Comparison of ENCODE assay signal across 1 cellular context in the genomic region with DNA sequence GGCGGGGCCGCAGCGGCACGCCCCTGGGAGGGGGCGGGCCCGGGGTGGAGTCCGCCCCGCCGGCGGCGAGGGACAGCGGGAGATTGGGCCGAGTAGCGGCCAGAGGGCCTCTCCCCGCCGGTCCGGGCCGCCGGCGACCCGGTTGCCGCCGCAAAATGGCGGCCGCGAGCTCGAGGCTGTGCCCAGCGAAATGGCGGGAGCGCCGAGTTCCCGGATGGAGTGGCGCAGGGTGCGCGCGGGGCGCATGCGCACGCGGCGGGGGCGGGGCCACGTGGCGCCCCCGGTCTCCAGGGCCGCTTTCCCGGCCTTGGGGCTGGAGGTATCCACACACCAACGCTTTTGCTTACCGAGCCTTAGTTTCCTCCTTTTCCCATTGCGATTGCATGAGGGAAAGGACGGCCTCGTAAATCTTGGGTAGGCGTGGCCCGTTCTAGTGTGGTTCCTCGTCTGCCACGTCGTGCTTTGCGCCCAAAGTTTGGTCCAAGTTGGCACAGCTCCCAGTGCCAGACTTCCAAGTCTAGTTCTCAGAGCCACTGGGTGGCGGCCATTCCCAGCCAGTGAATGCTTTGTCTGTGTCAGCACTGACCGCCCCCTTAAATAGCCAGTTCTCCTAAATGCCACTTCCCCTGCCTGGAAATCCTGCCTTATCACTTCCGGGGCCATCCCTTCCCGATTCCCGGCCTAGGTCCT.
TF ChIP-seq lines count a peak whose summit lies in the region.

No MANE protein-coding gene starts in this region.

TF ChIP-seq in K562, 482 proteins besides CTCF, POLR2A, EP300 and RAD21 (continued from another document and continues in another):
- TF ChIP-seq, protein P1, sequence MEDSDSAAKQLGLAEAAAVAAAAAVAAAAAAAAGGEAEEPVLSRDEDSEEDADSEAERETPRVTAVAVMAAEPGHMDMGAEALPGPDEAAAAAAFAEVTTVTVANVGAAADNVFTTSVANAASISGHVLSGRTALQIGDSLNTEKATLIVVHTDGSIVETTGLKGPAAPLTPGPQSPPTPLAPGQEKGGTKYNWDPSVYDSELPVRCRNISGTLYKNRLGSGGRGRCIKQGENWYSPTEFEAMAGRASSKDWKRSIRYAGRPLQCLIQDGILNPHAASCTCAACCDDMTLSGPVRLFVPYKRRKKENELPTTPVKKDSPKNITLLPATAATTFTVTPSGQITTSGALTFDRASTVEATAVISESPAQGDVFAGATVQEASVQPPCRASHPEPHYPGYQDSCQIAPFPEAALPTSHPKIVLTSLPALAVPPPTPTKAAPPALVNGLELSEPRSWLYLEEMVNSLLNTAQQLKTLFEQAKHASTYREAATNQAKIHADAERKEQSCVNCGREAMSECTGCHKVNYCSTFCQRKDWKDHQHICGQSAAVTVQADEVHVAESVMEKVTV (CRISPR knock-in tag; IDR thresholded peaks at IDR 0.05), result no peak
- no peak for TF ChIP-seq CBX3 (IDR thresholded peaks at IDR 0.05; ENCODE audit: borderline replicate concordance in 1 of 2, low read length in 2 of 2)
- no peak for TF ChIP-seq XRCC5 (IDR thresholded peaks at IDR 0.05; ENCODE audit: low read depth, low read length)
- peak; percentile 86 for TF ChIP-seq FIP1L1 (IDR thresholded peaks at IDR 0.05; ENCODE audit: low read depth, low read length, poor library complexity, severe bottlenecking)
- TF ChIP-seq DPF2 (IDR thresholded peaks at IDR 0.05), result 0 out of 2 replicates have a peak, but pooled peaks have one; percentile 18
- TF ChIP-seq ZNF23 (CRISPR knock-in tag; IDR thresholded peaks at IDR 0.05), result no peak
- TF ChIP-seq, protein P2, sequence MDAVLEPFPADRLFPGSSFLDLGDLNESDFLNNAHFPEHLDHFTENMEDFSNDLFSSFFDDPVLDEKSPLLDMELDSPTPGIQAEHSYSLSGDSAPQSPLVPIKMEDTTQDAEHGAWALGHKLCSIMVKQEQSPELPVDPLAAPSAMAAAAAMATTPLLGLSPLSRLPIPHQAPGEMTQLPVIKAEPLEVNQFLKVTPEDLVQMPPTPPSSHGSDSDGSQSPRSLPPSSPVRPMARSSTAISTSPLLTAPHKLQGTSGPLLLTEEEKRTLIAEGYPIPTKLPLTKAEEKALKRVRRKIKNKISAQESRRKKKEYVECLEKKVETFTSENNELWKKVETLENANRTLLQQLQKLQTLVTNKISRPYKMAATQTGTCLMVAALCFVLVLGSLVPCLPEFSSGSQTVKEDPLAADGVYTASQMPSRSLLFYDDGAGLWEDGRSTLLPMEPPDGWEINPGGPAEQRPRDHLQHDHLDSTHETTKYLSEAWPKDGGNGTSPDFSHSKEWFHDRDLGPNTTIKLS (IDR thresholded peaks at IDR 0.05; ENCODE audit: borderline replicate concordance, low read depth), result peak; percentile 83
- no peak for TF ChIP-seq CBX5 (IDR thresholded peaks at IDR 0.05; ENCODE audit: borderline replicate concordance, low read depth)
- no peak for TF ChIP-seq ZNF253 (CRISPR knock-in tag; conservative IDR thresholded peaks at IDR 0.05)
- peak; percentile 99 for TF ChIP-seq POLR2G (IDR thresholded peaks at IDR 0.05; ENCODE audit: low read depth, low read length)
- TF ChIP-seq JUND (IDR thresholded peaks at IDR 0.05; ENCODE audit: borderline replicate concordance, low read depth, low read length), result no peak
- TF ChIP-seq JUND (tag; IDR thresholded peaks at IDR 0.05; ENCODE audit: borderline replicate concordance, low read depth, low read length), result no peak
- TF ChIP-seq EHMT2 (IDR thresholded peaks at IDR 0.05), result no peak
- TF ChIP-seq TRIM24 (IDR thresholded peaks at IDR 0.05), result no peak
- TF ChIP-seq JUNB (CRISPR knock-in tag; conservative IDR thresholded peaks at IDR 0.05), result no peak
- TF ChIP-seq EGR1 (conservative IDR thresholded peaks at IDR 0.05), result peak; percentile 56; the same call in 1 of the 2 replicates
- TF ChIP-seq, protein P3, sequence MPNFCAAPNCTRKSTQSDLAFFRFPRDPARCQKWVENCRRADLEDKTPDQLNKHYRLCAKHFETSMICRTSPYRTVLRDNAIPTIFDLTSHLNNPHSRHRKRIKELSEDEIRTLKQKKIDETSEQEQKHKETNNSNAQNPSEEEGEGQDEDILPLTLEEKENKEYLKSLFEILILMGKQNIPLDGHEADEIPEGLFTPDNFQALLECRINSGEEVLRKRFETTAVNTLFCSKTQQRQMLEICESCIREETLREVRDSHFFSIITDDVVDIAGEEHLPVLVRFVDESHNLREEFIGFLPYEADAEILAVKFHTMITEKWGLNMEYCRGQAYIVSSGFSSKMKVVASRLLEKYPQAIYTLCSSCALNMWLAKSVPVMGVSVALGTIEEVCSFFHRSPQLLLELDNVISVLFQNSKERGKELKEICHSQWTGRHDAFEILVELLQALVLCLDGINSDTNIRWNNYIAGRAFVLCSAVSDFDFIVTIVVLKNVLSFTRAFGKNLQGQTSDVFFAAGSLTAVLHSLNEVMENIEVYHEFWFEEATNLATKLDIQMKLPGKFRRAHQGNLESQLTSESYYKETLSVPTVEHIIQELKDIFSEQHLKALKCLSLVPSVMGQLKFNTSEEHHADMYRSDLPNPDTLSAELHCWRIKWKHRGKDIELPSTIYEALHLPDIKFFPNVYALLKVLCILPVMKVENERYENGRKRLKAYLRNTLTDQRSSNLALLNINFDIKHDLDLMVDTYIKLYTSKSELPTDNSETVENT (CRISPR knock-in tag; IDR thresholded peaks at IDR 0.05), result no peak; the same call in 1 of the 2 replicates
- TF ChIP-seq, protein P4, sequence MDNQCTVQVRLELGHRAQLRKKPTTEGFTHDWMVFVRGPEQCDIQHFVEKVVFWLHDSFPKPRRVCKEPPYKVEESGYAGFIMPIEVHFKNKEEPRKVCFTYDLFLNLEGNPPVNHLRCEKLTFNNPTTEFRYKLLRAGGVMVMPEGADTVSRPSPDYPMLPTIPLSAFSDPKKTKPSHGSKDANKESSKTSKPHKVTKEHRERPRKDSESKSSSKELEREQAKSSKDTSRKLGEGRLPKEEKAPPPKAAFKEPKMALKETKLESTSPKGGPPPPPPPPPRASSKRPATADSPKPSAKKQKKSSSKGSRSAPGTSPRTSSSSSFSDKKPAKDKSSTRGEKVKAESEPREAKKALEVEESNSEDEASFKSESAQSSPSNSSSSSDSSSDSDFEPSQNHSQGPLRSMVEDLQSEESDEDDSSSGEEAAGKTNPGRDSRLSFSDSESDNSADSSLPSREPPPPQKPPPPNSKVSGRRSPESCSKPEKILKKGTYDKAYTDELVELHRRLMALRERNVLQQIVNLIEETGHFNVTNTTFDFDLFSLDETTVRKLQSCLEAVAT (IDR thresholded peaks at IDR 0.05), result peak; percentile 32 to 44; a peak in 2 of 4 replicates
- TF ChIP-seq, protein P5, sequence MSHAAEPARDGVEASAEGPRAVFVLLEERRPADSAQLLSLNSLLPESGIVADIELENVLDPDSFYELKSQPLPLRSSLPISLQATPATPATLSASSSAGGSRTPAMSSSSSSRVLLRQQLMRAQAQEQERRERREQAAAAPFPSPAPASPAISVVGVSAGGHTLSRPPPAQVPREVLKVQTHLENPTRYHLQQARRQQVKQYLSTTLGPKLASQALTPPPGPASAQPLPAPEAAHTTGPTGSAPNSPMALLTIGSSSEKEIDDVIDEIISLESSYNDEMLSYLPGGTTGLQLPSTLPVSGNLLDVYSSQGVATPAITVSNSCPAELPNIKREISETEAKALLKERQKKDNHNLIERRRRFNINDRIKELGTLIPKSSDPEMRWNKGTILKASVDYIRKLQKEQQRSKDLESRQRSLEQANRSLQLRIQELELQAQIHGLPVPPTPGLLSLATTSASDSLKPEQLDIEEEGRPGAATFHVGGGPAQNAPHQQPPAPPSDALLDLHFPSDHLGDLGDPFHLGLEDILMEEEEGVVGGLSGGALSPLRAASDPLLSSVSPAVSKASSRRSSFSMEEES (CRISPR knock-in tag; IDR thresholded peaks at IDR 0.05), result no peak
- TF ChIP-seq, protein P6, sequence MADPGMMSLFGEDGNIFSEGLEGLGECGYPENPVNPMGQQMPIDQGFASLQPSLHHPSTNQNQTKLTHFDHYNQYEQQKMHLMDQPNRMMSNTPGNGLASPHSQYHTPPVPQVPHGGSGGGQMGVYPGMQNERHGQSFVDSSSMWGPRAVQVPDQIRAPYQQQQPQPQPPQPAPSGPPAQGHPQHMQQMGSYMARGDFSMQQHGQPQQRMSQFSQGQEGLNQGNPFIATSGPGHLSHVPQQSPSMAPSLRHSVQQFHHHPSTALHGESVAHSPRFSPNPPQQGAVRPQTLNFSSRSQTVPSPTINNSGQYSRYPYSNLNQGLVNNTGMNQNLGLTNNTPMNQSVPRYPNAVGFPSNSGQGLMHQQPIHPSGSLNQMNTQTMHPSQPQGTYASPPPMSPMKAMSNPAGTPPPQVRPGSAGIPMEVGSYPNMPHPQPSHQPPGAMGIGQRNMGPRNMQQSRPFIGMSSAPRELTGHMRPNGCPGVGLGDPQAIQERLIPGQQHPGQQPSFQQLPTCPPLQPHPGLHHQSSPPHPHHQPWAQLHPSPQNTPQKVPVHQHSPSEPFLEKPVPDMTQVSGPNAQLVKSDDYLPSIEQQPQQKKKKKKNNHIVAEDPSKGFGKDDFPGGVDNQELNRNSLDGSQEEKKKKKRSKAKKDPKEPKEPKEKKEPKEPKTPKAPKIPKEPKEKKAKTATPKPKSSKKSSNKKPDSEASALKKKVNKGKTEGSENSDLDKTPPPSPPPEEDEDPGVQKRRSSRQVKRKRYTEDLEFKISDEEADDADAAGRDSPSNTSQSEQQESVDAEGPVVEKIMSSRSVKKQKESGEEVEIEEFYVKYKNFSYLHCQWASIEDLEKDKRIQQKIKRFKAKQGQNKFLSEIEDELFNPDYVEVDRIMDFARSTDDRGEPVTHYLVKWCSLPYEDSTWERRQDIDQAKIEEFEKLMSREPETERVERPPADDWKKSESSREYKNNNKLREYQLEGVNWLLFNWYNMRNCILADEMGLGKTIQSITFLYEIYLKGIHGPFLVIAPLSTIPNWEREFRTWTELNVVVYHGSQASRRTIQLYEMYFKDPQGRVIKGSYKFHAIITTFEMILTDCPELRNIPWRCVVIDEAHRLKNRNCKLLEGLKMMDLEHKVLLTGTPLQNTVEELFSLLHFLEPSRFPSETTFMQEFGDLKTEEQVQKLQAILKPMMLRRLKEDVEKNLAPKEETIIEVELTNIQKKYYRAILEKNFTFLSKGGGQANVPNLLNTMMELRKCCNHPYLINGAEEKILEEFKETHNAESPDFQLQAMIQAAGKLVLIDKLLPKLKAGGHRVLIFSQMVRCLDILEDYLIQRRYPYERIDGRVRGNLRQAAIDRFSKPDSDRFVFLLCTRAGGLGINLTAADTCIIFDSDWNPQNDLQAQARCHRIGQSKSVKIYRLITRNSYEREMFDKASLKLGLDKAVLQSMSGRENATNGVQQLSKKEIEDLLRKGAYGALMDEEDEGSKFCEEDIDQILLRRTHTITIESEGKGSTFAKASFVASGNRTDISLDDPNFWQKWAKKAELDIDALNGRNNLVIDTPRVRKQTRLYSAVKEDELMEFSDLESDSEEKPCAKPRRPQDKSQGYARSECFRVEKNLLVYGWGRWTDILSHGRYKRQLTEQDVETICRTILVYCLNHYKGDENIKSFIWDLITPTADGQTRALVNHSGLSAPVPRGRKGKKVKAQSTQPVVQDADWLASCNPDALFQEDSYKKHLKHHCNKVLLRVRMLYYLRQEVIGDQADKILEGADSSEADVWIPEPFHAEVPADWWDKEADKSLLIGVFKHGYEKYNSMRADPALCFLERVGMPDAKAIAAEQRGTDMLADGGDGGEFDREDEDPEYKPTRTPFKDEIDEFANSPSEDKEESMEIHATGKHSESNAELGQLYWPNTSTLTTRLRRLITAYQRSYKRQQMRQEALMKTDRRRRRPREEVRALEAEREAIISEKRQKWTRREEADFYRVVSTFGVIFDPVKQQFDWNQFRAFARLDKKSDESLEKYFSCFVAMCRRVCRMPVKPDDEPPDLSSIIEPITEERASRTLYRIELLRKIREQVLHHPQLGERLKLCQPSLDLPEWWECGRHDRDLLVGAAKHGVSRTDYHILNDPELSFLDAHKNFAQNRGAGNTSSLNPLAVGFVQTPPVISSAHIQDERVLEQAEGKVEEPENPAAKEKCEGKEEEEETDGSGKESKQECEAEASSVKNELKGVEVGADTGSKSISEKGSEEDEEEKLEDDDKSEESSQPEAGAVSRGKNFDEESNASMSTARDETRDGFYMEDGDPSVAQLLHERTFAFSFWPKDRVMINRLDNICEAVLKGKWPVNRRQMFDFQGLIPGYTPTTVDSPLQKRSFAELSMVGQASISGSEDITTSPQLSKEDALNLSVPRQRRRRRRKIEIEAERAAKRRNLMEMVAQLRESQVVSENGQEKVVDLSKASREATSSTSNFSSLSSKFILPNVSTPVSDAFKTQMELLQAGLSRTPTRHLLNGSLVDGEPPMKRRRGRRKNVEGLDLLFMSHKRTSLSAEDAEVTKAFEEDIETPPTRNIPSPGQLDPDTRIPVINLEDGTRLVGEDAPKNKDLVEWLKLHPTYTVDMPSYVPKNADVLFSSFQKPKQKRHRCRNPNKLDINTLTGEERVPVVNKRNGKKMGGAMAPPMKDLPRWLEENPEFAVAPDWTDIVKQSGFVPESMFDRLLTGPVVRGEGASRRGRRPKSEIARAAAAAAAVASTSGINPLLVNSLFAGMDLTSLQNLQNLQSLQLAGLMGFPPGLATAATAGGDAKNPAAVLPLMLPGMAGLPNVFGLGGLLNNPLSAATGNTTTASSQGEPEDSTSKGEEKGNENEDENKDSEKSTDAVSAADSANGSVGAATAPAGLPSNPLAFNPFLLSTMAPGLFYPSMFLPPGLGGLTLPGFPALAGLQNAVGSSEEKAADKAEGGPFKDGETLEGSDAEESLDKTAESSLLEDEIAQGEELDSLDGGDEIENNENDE (IDR thresholded peaks at IDR 0.05; ENCODE audit: low read depth, low read length), result no peak
- TF ChIP-seq, protein P7, sequence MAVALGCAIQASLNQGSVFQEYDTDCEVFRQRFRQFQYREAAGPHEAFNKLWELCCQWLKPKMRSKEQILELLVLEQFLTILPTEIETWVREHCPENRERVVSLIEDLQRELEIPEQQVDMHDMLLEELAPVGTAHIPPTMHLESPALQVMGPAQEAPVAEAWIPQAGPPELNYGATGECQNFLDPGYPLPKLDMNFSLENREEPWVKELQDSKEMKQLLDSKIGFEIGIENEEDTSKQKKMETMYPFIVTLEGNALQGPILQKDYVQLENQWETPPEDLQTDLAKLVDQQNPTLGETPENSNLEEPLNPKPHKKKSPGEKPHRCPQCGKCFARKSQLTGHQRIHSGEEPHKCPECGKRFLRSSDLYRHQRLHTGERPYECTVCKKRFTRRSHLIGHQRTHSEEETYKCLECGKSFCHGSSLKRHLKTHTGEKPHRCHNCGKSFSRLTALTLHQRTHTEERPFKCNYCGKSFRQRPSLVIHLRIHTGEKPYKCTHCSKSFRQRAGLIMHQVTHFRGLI (CRISPR knock-in tag; IDR thresholded peaks at IDR 0.05), result 0 out of 2 replicates have a peak, but pooled peaks have one; percentile 31
- no peak for TF ChIP-seq BACH1 (tag; IDR thresholded peaks at IDR 0.05)
- TF ChIP-seq SMARCE1 (IDR thresholded peaks at IDR 0.05), result 0 out of 2 replicates have a peak, but pooled peaks have one; percentile 18
- TF ChIP-seq POLR2AphosphoS2 (IDR thresholded peaks at IDR 0.05; ENCODE audit: low read length), result peak; percentile 72
- TF ChIP-seq RBM15 (IDR thresholded peaks at IDR 0.05; ENCODE audit: insufficient read depth, low read length), result no peak
- TF ChIP-seq, protein P8, sequence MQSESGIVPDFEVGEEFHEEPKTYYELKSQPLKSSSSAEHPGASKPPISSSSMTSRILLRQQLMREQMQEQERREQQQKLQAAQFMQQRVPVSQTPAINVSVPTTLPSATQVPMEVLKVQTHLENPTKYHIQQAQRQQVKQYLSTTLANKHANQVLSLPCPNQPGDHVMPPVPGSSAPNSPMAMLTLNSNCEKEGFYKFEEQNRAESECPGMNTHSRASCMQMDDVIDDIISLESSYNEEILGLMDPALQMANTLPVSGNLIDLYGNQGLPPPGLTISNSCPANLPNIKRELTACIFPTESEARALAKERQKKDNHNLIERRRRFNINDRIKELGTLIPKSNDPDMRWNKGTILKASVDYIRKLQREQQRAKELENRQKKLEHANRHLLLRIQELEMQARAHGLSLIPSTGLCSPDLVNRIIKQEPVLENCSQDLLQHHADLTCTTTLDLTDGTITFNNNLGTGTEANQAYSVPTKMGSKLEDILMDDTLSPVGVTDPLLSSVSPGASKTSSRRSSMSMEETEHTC (IDR thresholded peaks at IDR 0.05), result no peak
- TF ChIP-seq MYBL2 (IDR thresholded peaks at IDR 0.05; ENCODE audit: low read depth), result no peak
- no peak for TF ChIP-seq MYBL2 (CRISPR knock-in tag; IDR thresholded peaks at IDR 0.05; ENCODE audit: borderline replicate concordance)
- no peak for TF ChIP-seq FOXM1 (IDR thresholded peaks at IDR 0.05; ENCODE audit: low read depth)
- TF ChIP-seq FOXM1 (CRISPR knock-in tag; IDR thresholded peaks at IDR 0.05; ENCODE audit: low read depth), result no peak
